In genomic region chr12:116319316-116319715, GRCh38 we compare ENCODE assay signal across 10 cellular contexts. TPM values are rescaled to one million over a fixed set of nuclear protein-coding genes. Genes with fewer than 3 reads are reported as not detected.
DNase-seq lines count a peak whose midpoint lies in the region; ATAC-seq, FAIRE-seq and TF ChIP-seq lines count a peak whose summit lies in the region.
"Had no signal": no experiment of that assay in that cellular context is flagged by ENCODE, and none has a peak within 500 bp of the region (broad histone marks: within the 10 kb centered on the region; RNA-seq: fewer than 3 reads in every experiment).

No MANE protein-coding gene starts in this region.

- TF ChIP-seq RAD21 in liver (IDR thresholded peaks at IDR 0.05), result no peak

- FAIRE-seq in small intestine (lab: Jason Lieb, UNC), result no peak
- FAIRE-seq: D721Med had no signal

- no peak for DNase-seq in right lobe of liver
- no peak for DNase-seq in ascending aorta (ENCODE audit: low spot score in 2 of 2)
- no peak for DNase-seq in vagina (ENCODE audit: extremely low spot score in 2 of 2)
- DNase-seq in retina, result no peak
- DNase-seq in small intestine, result no peak
- DNase-seq: nephron progenitor cell had no signal

- H3K27me3 ChIP-seq in liver (ENCODE audit: control insufficient read depth in 4 of 4, insufficient read depth in 4 of 4, low read length in 3 of 4) (no peaks in the 10 kb centered on the region), right lobe of liver (no peaks in the 10 kb centered on the region), ascending aorta (no peaks in the 10 kb centered on the region), muscle layer of colon (ENCODE audit: control insufficient read depth in 1 of 2, insufficient read depth in 2 of 2, low read length in 2 of 2) (no peaks in the 10 kb centered on the region), vagina (no peaks in the 10 kb centered on the region), small intestine (ENCODE audit: control insufficient read depth in 2 of 2, insufficient read depth in 2 of 2, low read length in 2 of 2) (no peaks in the 10 kb centered on the region)

- intact Hi-C loops in right lobe of liver (cut with DNase I), result no loop called here
- intact Hi-C loops in ascending aorta (cut with DNase I), result loop anchor here (1.0 to 2.0 kb wide), 6 partner anchors 39 to 279 kb away; partner anchors contain the start of gene MED13L
- intact Hi-C loops in vagina (cut with DNase I), result no loop called here

- TF ChIP-seq CTCF in liver (IDR thresholded peaks at IDR 0.05; ENCODE audit: low read depth, low read length, missing input control), result no peak
- no peak for TF ChIP-seq CTCF in right lobe of liver (IDR thresholded peaks at IDR 0.05)
- no peak for TF ChIP-seq CTCF in ascending aorta (IDR thresholded peaks at IDR 0.05)
- TF ChIP-seq CTCF in vagina (IDR thresholded peaks at IDR 0.05), result no peak

- TF ChIP-seq POLR2A in right lobe of liver (IDR thresholded peaks at IDR 0.05), result no peak
- TF ChIP-seq POLR2A in vagina (IDR thresholded peaks at IDR 0.05), result no peak

- ATAC-seq in right lobe of liver (no peak), HG02852 (IDR thresholded peaks at IDR 0.05; ENCODE audit: unreplicated experiment) (no peak)

- H3K27ac ChIP-seq in liver (ENCODE audit: low read depth in 1 of 2, low read length in 2 of 2) (peak overlapping the region; percentile 57 to 60), right lobe of liver (peak overlapping the region in 1 of 3 donors; percentile 26), ascending aorta (peak overlapping the region; percentile 87 to 89), muscle layer of colon (ENCODE audit: low read depth, low read length) (peak overlapping the region; percentile 75), vagina (peak overlapping the region; percentile 70), small intestine (ENCODE audit: low read depth in 1 of 2, low read length in 1 of 2) (peak overlapping the region in 1 of 2 donors; percentile 36)

- no peaks in the 10 kb centered on the region for H3K36me3 ChIP-seq in liver (ENCODE audit: control insufficient read depth in 4 of 4, insufficient read depth in 3 of 4, low read depth in 1 of 4, low read length in 3 of 4)
- H3K36me3 ChIP-seq in right lobe of liver, result no peaks in the 10 kb centered on the region
- no peaks in the 10 kb centered on the region for H3K36me3 ChIP-seq in ascending aorta
- H3K36me3 ChIP-seq in muscle layer of colon (ENCODE audit: insufficient read depth, low read length), result no peaks in the 10 kb centered on the region
- H3K36me3 ChIP-seq in vagina, result no peaks in the 10 kb centered on the region
- H3K36me3 ChIP-seq in small intestine (ENCODE audit: control insufficient read depth in 2 of 2, insufficient read depth in 2 of 2, low read length in 2 of 2), result no peaks in the 10 kb centered on the region

- H3K4me3 ChIP-seq in liver (ENCODE audit: low read depth in 1 of 3, low read length in 3 of 3), result no peak overlapping the region
- H3K4me3 ChIP-seq in right lobe of liver, result no peak overlapping the region
- H3K4me3 ChIP-seq in ascending aorta, result peak overlapping the region; percentile 17 to 54
- H3K4me3 ChIP-seq in muscle layer of colon (ENCODE audit: low read depth in 1 of 2, low read length in 2 of 2), result peak overlapping the region in 1 of 2 donors; percentile 41
- H3K4me3 ChIP-seq in vagina, result no peak overlapping the region
- no peak overlapping the region for H3K4me3 ChIP-seq in small intestine (ENCODE audit: low read depth in 1 of 2, low read length in 2 of 2)

- H3K9ac ChIP-seq in liver (ENCODE audit: low read depth in 1 of 2, low read length in 2 of 2) (no peak overlapping the region), muscle layer of colon (ENCODE audit: low read length) (no peak overlapping the region)

- no peaks in the 10 kb centered on the region for H3K9me3 ChIP-seq in liver (ENCODE audit: control insufficient read depth in 4 of 4, low read length in 3 of 4)
- no peaks in the 10 kb centered on the region for H3K9me3 ChIP-seq in right lobe of liver
- no peaks in the 10 kb centered on the region for H3K9me3 ChIP-seq in ascending aorta
- no peaks in the 10 kb centered on the region for H3K9me3 ChIP-seq in muscle layer of colon (ENCODE audit: low read length)
- no peaks in the 10 kb centered on the region for H3K9me3 ChIP-seq in vagina
- no peaks in the 10 kb centered on the region for H3K9me3 ChIP-seq in small intestine (ENCODE audit: control insufficient read depth, low read depth)

- WGBS in liver, result 87% methylated on average over 9 of the region's 9 CpGs
- WGBS in right lobe of liver (ENCODE audit: insufficient coverage, low coverage, low lambda C conversion rate, missing lambda C conversion rate), result 67% methylated on average over 9 of the region's 9 CpGs
- WGBS in small intestine, 3 donors, result 74 to 88% (median 85%) methylated on average over 9 of the region's 9 CpGs

- H3K4me1 ChIP-seq in liver (ENCODE audit: control insufficient read depth in 4 of 4, insufficient read depth in 4 of 4, low read length in 3 of 4) (peaks cover 0 to 6% (median 5%) of the 10 kb centered on the region in 4 donors), right lobe of liver (peaks cover 0 to 5% (median 0%) of the 10 kb centered on the region in 4 donors), ascending aorta (peaks cover 7 to 20% of the 10 kb centered on the region in 2 donors), muscle layer of colon (ENCODE audit: insufficient read depth, low read length) (peaks cover 29% of the 10 kb centered on the region), vagina (peaks cover 36% of the 10 kb centered on the region), small intestine (ENCODE audit: control insufficient read depth in 2 of 2, insufficient read depth in 1 of 2, low read depth in 1 of 2, low read length in 1 of 2) (no peaks in the 10 kb centered on the region)

TF ChIP-seq in liver, 16 proteins besides CTCF, POLR2A, EP300 and RAD21:
- no peak for TF ChIP-seq RXRA (IDR thresholded peaks at IDR 0.05)
- TF ChIP-seq ATF3 (IDR thresholded peaks at IDR 0.05), result no peak
- no peak for TF ChIP-seq JUND (IDR thresholded peaks at IDR 0.05)
- no peak for TF ChIP-seq EGR1 (IDR thresholded peaks at IDR 0.05; ENCODE audit: low read depth in 2 of 2)
- no peak for TF ChIP-seq GABPA (IDR thresholded peaks at IDR 0.05 in 1 of 2, conservative IDR thresholded peaks at IDR 0.05 in 1 of 2)
- no peak for TF ChIP-seq HNF4A (conservative IDR thresholded peaks at IDR 0.05)
- no peak for TF ChIP-seq ZBTB33 (IDR thresholded peaks at IDR 0.05)
- TF ChIP-seq NR2F2 (IDR thresholded peaks at IDR 0.05), result no peak
- TF ChIP-seq MAX (IDR thresholded peaks at IDR 0.05), result no peak
- TF ChIP-seq TAF1 (conservative IDR thresholded peaks at IDR 0.05), result no peak
- no peak for TF ChIP-seq HNF4G (IDR thresholded peaks at IDR 0.05)
- no peak for TF ChIP-seq YY1 (IDR thresholded peaks at IDR 0.05)
- TF ChIP-seq FOXA1 (IDR thresholded peaks at IDR 0.05), result no peak
- TF ChIP-seq REST (IDR thresholded peaks at IDR 0.05), result no peak
- TF ChIP-seq FOXA2 (IDR thresholded peaks at IDR 0.05), result no peak

RNA-seq across cellular contexts. Expression of gene MED13L, which starts 41.8 kb away (rescaled TPM):
- 10 to 100 TPM; 62.2 to 94.0 TPM for total RNA-seq in liver
- 10 to 100 TPM in 1 of 2 donors, 1 to 10 TPM in 1; 7.9 to 13.3 TPM for polyA plus RNA-seq in liver
- 10 to 100 TPM; 29.0 to 52.0 (median 38.1) TPM for total RNA-seq in right lobe of liver
- 117 TPM for total RNA-seq in ascending aorta
- 161 TPM for total RNA-seq in vagina
- 10 to 100 TPM in 2 of 3 donors, 1 to 10 TPM in 1; 9.8 to 18.3 (median 10.3) TPM for polyA plus RNA-seq in small intestine

Comparison
In these comparisons a context has a peak if more than half of its experiments do, and no peak if none do; other contexts are left out.
1. H3K4me3 ChIP-seq: peak in ascending aorta (2 of 2); none in liver (0 of 3), right lobe of liver (0 of 3), vagina (0 of 2) and small intestine (0 of 2).